9 cellular contexts compared by ENCODE assay signal in genomic region chrX:118459494-118459893, GRCh38. TPM values are rescaled to one million over a fixed set of nuclear protein-coding genes. Genes with fewer than 3 reads are reported as not detected.
DNase-seq lines count a peak whose midpoint lies in the region; ATAC-seq, FAIRE-seq and TF ChIP-seq lines count a peak whose summit lies in the region.
"Had no signal": no experiment of that assay in that cellular context is flagged by ENCODE, and none has a peak within 500 bp of the region (broad histone marks: within the 10 kb centered on the region; RNA-seq: fewer than 3 reads in every experiment).

No MANE protein-coding gene starts in this region.

- BruUV-seq in GM12878 (replicated peaks; lab: Mats Ljungman, UMichigan), result no TSS peak

- ATAC-seq in heart right ventricle, result no peak
- peak; percentile 57 for ATAC-seq in HG02870 (IDR thresholded peaks at IDR 0.05; ENCODE audit: unreplicated experiment)
- ATAC-seq in GM12878, result peak; percentile 81
- no peak for ATAC-seq in GM21360 (IDR thresholded peaks at IDR 0.05; ENCODE audit: unreplicated experiment)

- in situ Hi-C loops in GM12878 (cut with MboI), result no loop called here

- intact Hi-C loops in heart right ventricle (cut with DNase I) (loop anchor here in 6 of 10 donors (2.0 to 10.0 kb wide), 3 partner anchors 138 to 145 kb away; no protein-coding TSS in a partner anchor), cardiac septum (cut with DNase I) (loop anchor here (5.0 kb wide), 1 partner anchor 143 kb away; no protein-coding TSS in a partner anchor), GM12878 (cut with micrococcal nuclease; ENCODE audit: unreplicated experiment) (loop anchor here (2.0 to 5.0 kb wide), 3 partner anchors 88 to 348 kb away; no protein-coding TSS in a partner anchor)

- CTCF ChIA-PET in GM12878 (lab: Yijun Ruan, JAX), result interaction anchor here (0.7 to 5.6 kb wide), 21 partner anchors 12 to 348 kb away, joined by 3 to 109 read pairs (median 4); no protein-coding TSS in a partner anchor

- H4K20me1 ChIP-seq in GM12878 (ENCODE audit: control insufficient read depth, insufficient read depth), result no peaks in the 10 kb centered on the region

- no peak for TF ChIP-seq POLR2A in GM12878 (IDR thresholded peaks at IDR 0.05; ENCODE audit: low read depth, low read length)

- peak; percentile 80 for TF ChIP-seq RAD21 in GM12878 (IDR thresholded peaks at IDR 0.05; ENCODE audit: insufficient read depth, low read depth, low read length)

- H3K4me1 ChIP-seq in heart right ventricle (no peaks in the 10 kb centered on the region), GM12878 (ENCODE audit: control insufficient read depth, insufficient read depth, low read length) (no peaks in the 10 kb centered on the region)

- no peak for TF ChIP-seq EP300 in GM12878 (IDR thresholded peaks at IDR 0.05; ENCODE audit: borderline replicate concordance in 1 of 2, control insufficient read depth in 1 of 2, low read depth in 2 of 2, low read length in 2 of 2)

- RAD21 ChIA-PET in GM12878 (lab: Charles Lee; ENCODE audit: unreplicated experiment), result interaction anchor here (0.5 to 3.1 kb wide), 10 partner anchors 38 to 612 kb away, joined by 3 to 69 read pairs (median 4); no protein-coding TSS in a partner anchor

- no peaks in the 10 kb centered on the region for H3K79me2 ChIP-seq in GM12878 (ENCODE audit: control insufficient read depth, insufficient read depth, low read length)

- DNase-seq in heart right ventricle, result no peak
- no peak for DNase-seq in cardiac septum (ENCODE audit: low spot score)
- peak; percentile 42 for DNase-seq in NCI-H524 treated with DMSO at 0.1 percent for 48 hours (lab: John Stamatoyannopoulos, UW)
- peak; percentile 2 for DNase-seq in GM12878 (ENCODE audit: low read depth, low spot score)
- DNase-seq in kidney tubule cell (ENCODE audit: low spot score), result peak; percentile 47
- no peak for DNase-seq in cortex of kidney (lab: John Stamatoyannopoulos, UW)

- no peak overlapping the region for H2AFZ ChIP-seq in GM12878 (ENCODE audit: control insufficient read depth, low read depth, low read length)

- H3K4me2 ChIP-seq in GM12878 (ENCODE audit: control insufficient read depth, insufficient read depth), result no peak overlapping the region

- no peaks in the 10 kb centered on the region for H3K9me3 ChIP-seq in heart right ventricle
- no peaks in the 10 kb centered on the region for H3K9me3 ChIP-seq in GM12878 (replicated peaks; ENCODE audit: control insufficient read depth, insufficient read depth, low read length)

- POLR2A ChIA-PET in GM12878 (lab: Charles Lee), result no interaction called here

- H3K4me3 ChIP-seq in heart right ventricle, result no peak overlapping the region
- H3K4me3 ChIP-seq in GM12878, result no peak overlapping the region

- H3K27me3 ChIP-seq in heart right ventricle, result no peaks in the 10 kb centered on the region
- no peaks in the 10 kb centered on the region for H3K27me3 ChIP-seq in GM12878 (replicated peaks in 1 of 2; ENCODE audit: control insufficient read depth in 2 of 2, insufficient read depth in 2 of 2, low read length in 1 of 2)

- 4 to 8% methylated on average over 4 of the region's 4 CpGs for WGBS in heart right ventricle, 2 donors
- WGBS in GM12878 (ENCODE audit: insufficient coverage, insufficient replicate concordance, low lambda C conversion rate, missing lambda C conversion rate), result 8% methylated on average over 4 of the region's 4 CpGs

- no peaks in the 10 kb centered on the region for H3K36me3 ChIP-seq in heart right ventricle
- no peaks in the 10 kb centered on the region for H3K36me3 ChIP-seq in GM12878 (ENCODE audit: control insufficient read depth in 2 of 2, insufficient read depth in 2 of 2, low read length in 1 of 2)

- TF ChIP-seq CTCF in heart right ventricle (IDR thresholded peaks at IDR 0.05) (peak in 8 of 9 donors; percentile 4 to 53 (median 50)), GM12878 (IDR thresholded peaks at IDR 0.05 in 2 of 3, conservative IDR thresholded peaks at IDR 0.05 in 1 of 3; ENCODE audit: control insufficient read depth in 2 of 3, extremely low read depth in 1 of 3, insufficient read depth in 1 of 3, low read depth in 3 of 3, low read length in 3 of 3) (peak; percentile 43 to 60 (median 44); a peak in 4 of 6 replicates)

- no peak overlapping the region for H3K27ac ChIP-seq in heart right ventricle
- no peak overlapping the region for H3K27ac ChIP-seq in GM12878 (ENCODE audit: control insufficient read depth, insufficient read depth)

- no peak overlapping the region for H3K9ac ChIP-seq in GM12878 (ENCODE audit: control insufficient read depth, insufficient read depth, low read length)

- SMC1A ChIA-PET in GM12878 (lab: Charles Lee; ENCODE audit: uncharacterized antibody, unreplicated experiment), result interaction anchor here (0.7 to 4.9 kb wide), 11 partner anchors 11 to 349 kb away, joined by 3 to 76 read pairs (median 3); no protein-coding TSS in a partner anchor

- no peak for FAIRE-seq in GM12878 (lab: Jason Lieb, UNC)
- FAIRE-seq: frontal cortex had no signal

TF ChIP-seq in GM12878, 131 proteins besides CTCF, POLR2A, EP300 and RAD21:
- TF ChIP-seq SMC3 (IDR thresholded peaks at IDR 0.05; ENCODE audit: borderline replicate concordance, low read length), result peak; percentile 60
- TF ChIP-seq ATF2 (IDR thresholded peaks at IDR 0.05; ENCODE audit: low read length), result no peak
- no peak for TF ChIP-seq NBN (IDR thresholded peaks at IDR 0.05)
- 0 out of 2 replicates have a peak, but pooled peaks have one; percentile 41 for TF ChIP-seq YY1 (IDR thresholded peaks at IDR 0.05; ENCODE audit: low read depth, low read length)

RNA-seq across cellular contexts. Expression of gene DOCK11, which starts 36.1 kb away (rescaled TPM):
- 1 to 10 TPM; 1.3 to 9.4 (median 3.0) TPM for total RNA-seq in heart right ventricle
- polyA plus RNA-seq in heart right ventricle, result 1 to 10 TPM; 3.0 to 6.4 TPM
- 3.8 TPM for total RNA-seq in cardiac septum
- total RNA-seq in GM12878 (2013; cell fraction: nucleolus; rRNA removed), result 27.8 and 29.5 TPM in 2 replicates
- 26.9 and 32.0 TPM in 2 replicates for total RNA-seq in GM12878 (2014; rRNA removed)
- 29.4 and 30.7 TPM in 2 replicates for total RNA-seq in GM12878 (2014; rRNA removed; fragmentation: Illumina TruSeq; extraction: Trizol)
- total RNA-seq in GM12878 (2021), result 23.7 and 24.0 TPM in 2 replicates
- polyA plus RNA-seq in GM12878 (2011; ENCODE audit: low read depth), result 9.7 TPM
- 17.1 and 27.4 TPM in 2 replicates for polyA plus RNA-seq in GM12878 (2011; rRNA removed)
- 6.9 and 7.2 TPM in 2 replicates for polyA plus RNA-seq in GM12878 (2011; cell fraction: cytosol; rRNA removed)
- 8.8 and 9.3 TPM in 2 replicates for polyA plus RNA-seq in GM12878 (2011; cell fraction: nucleus; rRNA removed)
- polyA plus RNA-seq in GM12878 (2012), result 16.5 and 17.2 TPM in 2 replicates
- 22.3 and 29.1 TPM in 2 replicates for polyA plus RNA-seq in GM12878 (2014; fragmentation: Illumina TruSeq; extraction: Trizol)
- polyA plus RNA-seq in GM12878 (2014; fragmentation: Nextera tagmentation; extraction: Ambion mirVana), result 10 to 100 TPM; 17.3 to 27.7 TPM
- 15.2 and 17.3 TPM in 2 replicates for polyA plus RNA-seq in GM12878 (2014; rRNA removed)
- 10 to 100 TPM; 16.3 to 17.0 TPM for polyA plus RNA-seq in GM12878 (2016; fragmentation: Nextera tagmentation; extraction: Ambion mirVana)
- 17.2 and 25.0 TPM in 2 replicates for polyA minus RNA-seq in GM12878 (2011; rRNA and poly(A)+ RNA removed)
- 7.9 and 10.2 TPM in 2 replicates for polyA minus RNA-seq in GM12878 (2011; cell fraction: cytosol; rRNA and poly(A)+ RNA removed)
- 6.9 and 8.0 TPM in 2 replicates for polyA minus RNA-seq in GM12878 (2011; cell fraction: nucleus; rRNA and poly(A)+ RNA removed)

Comparison
In these comparisons a context has a peak if more than half of its experiments do, and no peak if none do; other contexts are left out.
1. ATAC-seq: peak in HG02870 (single experiment) and GM12878 (single experiment); none in heart right ventricle (0 of 8) and GM21360 (single experiment).
2. DNase-seq: peak in NCI-H524 treated with DMSO at 0.1 percent for 48 hours (single experiment), GM12878 (single experiment) and kidney tubule cell (single experiment); none in heart right ventricle (0 of 2), cardiac septum (single experiment) and cortex of kidney (single experiment).